In the genomic region with DNA sequence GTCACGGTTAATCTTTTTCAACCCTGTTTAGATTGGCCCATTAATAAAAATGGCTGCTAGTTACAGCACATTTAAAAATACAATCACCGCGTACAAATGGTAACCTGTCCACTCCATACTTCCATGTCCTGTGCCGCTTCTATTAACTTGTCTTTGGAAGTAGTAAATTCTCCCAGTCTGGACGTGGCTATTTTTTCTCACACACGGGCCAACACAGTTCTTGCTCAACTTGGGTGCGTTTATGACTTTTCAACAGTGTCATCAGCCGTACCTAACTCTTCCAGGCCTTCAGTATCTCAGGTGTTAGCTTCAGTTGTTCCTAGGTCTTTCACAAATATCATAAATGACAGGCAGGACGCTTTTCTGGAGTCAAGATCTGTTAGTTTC, we compare ENCODE assay signal across 8 cellular contexts. TPM values are rescaled to one million over a fixed set of nuclear protein-coding genes. Genes with fewer than 3 reads are reported as not detected.
DNase-seq lines count a peak whose midpoint lies in the region; ATAC-seq, FAIRE-seq and TF ChIP-seq lines count a peak whose summit lies in the region.

No MANE protein-coding gene starts in this region.

- H3K27ac Mint-ChIP-seq in progenitor cell of endocrine pancreas: peak overlapping the region; percentile 29

- no peaks in the 10 kb centered on the region for H3K9me2 ChIP-seq in GM23248 (ENCODE audit: insufficient read depth)

- H3K27me3 ChIP-seq in GM23248 (replicated peaks; ENCODE audit: insufficient read depth) (no peaks in the 10 kb centered on the region), SJSA1 (replicated peaks) (no peaks in the 10 kb centered on the region)

- H3K27ac ChIP-seq in GM23248 (peak overlapping the region; percentile 83), SJSA1 (peak overlapping the region; percentile 51)

- H3K4me3 ChIP-seq in GM23248 (peak overlapping the region; percentile 80), SJSA1 (peak overlapping the region; percentile 78), fibroblast of mammary gland (ENCODE audit: control insufficient read depth, low read depth, low read length) (peak overlapping the region; percentile 82)

- DNase-seq in GM23248 (peak; percentile 47), SJSA1 (ENCODE audit: low read depth in 1 of 2, low spot score in 2 of 2) (no peak), fibroblast of mammary gland (ENCODE audit: low read depth) (no peak), progenitor cell of endocrine pancreas (ENCODE audit: low spot score, unreplicated experiment) (no peak), GM12892 (ENCODE audit: insufficient read length) (no peak)

- in situ Hi-C loops in GM23248 (cut with MboI): no loop called here

- TF ChIP-seq CTCF in fibroblast of mammary gland (conservative IDR thresholded peaks at IDR 0.05; ENCODE audit: control insufficient read depth, insufficient read depth, low read depth, low read length) (no peak), progenitor cell of endocrine pancreas (IDR thresholded peaks at IDR 0.05; ENCODE audit: unreplicated experiment) (no peak)

- peak overlapping the region; percentile 94 for H2AFZ ChIP-seq in GM23248

- H3K4me2 ChIP-seq in GM23248 (ENCODE audit: unreplicated experiment): peak overlapping the region; percentile 91

- no peak for FAIRE-seq in GM12892 (lab: Jason Lieb, UNC)

- 9 to 14% methylated on average over 9 of the region's 9 CpGs for WGBS in GM23248 (ENCODE audit: low coverage in 1 of 2, low lambda C conversion rate in 2 of 2, missing lambda C conversion rate in 2 of 2), 2 experiments

- peaks cover 25% of the 10 kb centered on the region for H3F3A ChIP-seq in GM23248 (ENCODE audit: insufficient read depth)

- TF ChIP-seq POLR2A in GM12892 (IDR thresholded peaks at IDR 0.05; ENCODE audit: low read depth, low read length): no peak

- no peaks in the 10 kb centered on the region for H3K36me3 Mint-ChIP-seq in progenitor cell of endocrine pancreas (ENCODE audit: insufficient read depth)

- H3K4me1 ChIP-seq in GM23248 (ENCODE audit: insufficient read depth) (peaks cover 42% of the 10 kb centered on the region), SJSA1 (replicated peaks) (peaks cover 30% of the 10 kb centered on the region)

- H3K9me3 Mint-ChIP-seq in progenitor cell of endocrine pancreas (ENCODE audit: low read depth): no peaks in the 10 kb centered on the region

- no peaks in the 10 kb centered on the region for H3K36me3 ChIP-seq in GM23248 (ENCODE audit: low read depth)
- peaks cover 9% of the 10 kb centered on the region; the same call in 1 of the 2 replicates for H3K36me3 ChIP-seq in SJSA1

- peak overlapping the region; percentile 74 for H3K4me3 Mint-ChIP-seq in progenitor cell of endocrine pancreas (ENCODE audit: low read depth)

- no peaks in the 10 kb centered on the region for H3K9me3 ChIP-seq in GM23248 (ENCODE audit: low read depth)
- no peaks in the 10 kb centered on the region for H3K9me3 ChIP-seq in SJSA1 (replicated peaks)

- peaks cover 26% of the 10 kb centered on the region for H3K4me1 Mint-ChIP-seq in progenitor cell of endocrine pancreas (ENCODE audit: low read depth)

- no peaks in the 10 kb centered on the region for H4K20me1 ChIP-seq in GM23248 (ENCODE audit: insufficient read depth)

- peak overlapping the region; percentile 93 for H3K9ac ChIP-seq in GM23248

- ATAC-seq in GM21360 (IDR thresholded peaks at IDR 0.05; ENCODE audit: unreplicated experiment) (no peak), GM21515 (IDR thresholded peaks at IDR 0.05; ENCODE audit: unreplicated experiment) (no peak), GM21526 (IDR thresholded peaks at IDR 0.05; ENCODE audit: low FRiP score, unreplicated experiment) (no peak)

- peaks cover 4% of the 10 kb centered on the region for H3K27me3 Mint-ChIP-seq in progenitor cell of endocrine pancreas

- H3K79me2 ChIP-seq in GM23248 (ENCODE audit: insufficient read depth): peaks cover 52% of the 10 kb centered on the region

RNA-seq across cellular contexts. Expression of a gene that starts 0.5 kb away (rescaled TPM):
- 32.5 and 33.5 TPM in 2 replicates for total RNA-seq in GM23248 (2014; rRNA removed; shearing (Covaris generic))
- 4.8 and 6.9 TPM in 2 replicates for polyA plus RNA-seq in GM23248 (2016; fragmentation: Nextera tagmentation; extraction: Ambion mirVana)
- total RNA-seq in SJSA1 (2014; rRNA removed; shearing (Covaris generic)): 18.3 and 20.3 TPM in 2 replicates
- total RNA-seq in progenitor cell of endocrine pancreas: 56.4 and 65.8 TPM in 2 replicates
- polyA plus RNA-seq in GM12892 (2012; ENCODE audit: missing spikeins): 14.3 TPM
